ENCODE assay signal across 1 cellular context in genomic region chr3:128730521-128730920, GRCh38.
TF ChIP-seq lines count a peak whose summit lies in the region.

No MANE protein-coding gene starts in this region.

TF ChIP-seq in IMR-90, 13 proteins besides CTCF, POLR2A, EP300 and RAD21:
- TF ChIP-seq, protein P1, sequence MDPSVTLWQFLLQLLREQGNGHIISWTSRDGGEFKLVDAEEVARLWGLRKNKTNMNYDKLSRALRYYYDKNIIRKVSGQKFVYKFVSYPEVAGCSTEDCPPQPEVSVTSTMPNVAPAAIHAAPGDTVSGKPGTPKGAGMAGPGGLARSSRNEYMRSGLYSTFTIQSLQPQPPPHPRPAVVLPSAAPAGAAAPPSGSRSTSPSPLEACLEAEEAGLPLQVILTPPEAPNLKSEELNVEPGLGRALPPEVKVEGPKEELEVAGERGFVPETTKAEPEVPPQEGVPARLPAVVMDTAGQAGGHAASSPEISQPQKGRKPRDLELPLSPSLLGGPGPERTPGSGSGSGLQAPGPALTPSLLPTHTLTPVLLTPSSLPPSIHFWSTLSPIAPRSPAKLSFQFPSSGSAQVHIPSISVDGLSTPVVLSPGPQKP (IDR thresholded peaks at IDR 0.05; ENCODE audit: borderline replicate concordance, low read depth, low read length): no peak
- TF ChIP-seq FOS (IDR thresholded peaks at IDR 0.05; ENCODE audit: low read depth, low read length): no peak
- no peak for TF ChIP-seq SMC3 (IDR thresholded peaks at IDR 0.05; ENCODE audit: low read depth, low read length)
TF ChIP-seq in IMR-90: peak in this region for 0.
